ENCODE assay signal across 8 cellular contexts in genomic region chr17:21457051-21458026, GRCh38.
DNase-seq lines count a peak whose midpoint lies in the region; ATAC-seq and TF ChIP-seq lines count a peak whose summit lies in the region.

No MANE protein-coding gene starts in this region.

- H3K27me3 Mint-ChIP-seq in osteocyte (ENCODE audit: unreplicated experiment), result peaks cover 9% of the 10 kb centered on the region

- H3K4me2 ChIP-seq in DND-41 (ENCODE audit: insufficient read depth, low read length) (no peak overlapping the region), GM23248 (ENCODE audit: unreplicated experiment) (no peak overlapping the region)

- DNase-seq in DND-41, result peak; percentile 87
- DNase-seq in GM23248, result peak; percentile 91
- peak; percentile 84 for DNase-seq in SHP77 treated with DMSO at 0.1 percent for 48 hours (lab: John Stamatoyannopoulos, UW)
- DNase-seq in activated gamma-delta T cell (lab: John Stamatoyannopoulos, UW), result peak; percentile 72
- DNase-seq in osteocyte (ENCODE audit: extremely low spot score, unreplicated experiment), result peak; percentile 97
- DNase-seq in tibial artery, result peak; percentile 77 to 91

- H3K79me2 ChIP-seq in DND-41 (ENCODE audit: insufficient read depth, low read length), result no peaks in the 10 kb centered on the region
- no peaks in the 10 kb centered on the region for H3K79me2 ChIP-seq in GM23248 (ENCODE audit: insufficient read depth)

- H3K4me3 Mint-ChIP-seq in osteocyte (ENCODE audit: unreplicated experiment), result no peak overlapping the region

- peaks cover 4% of the 10 kb centered on the region for H3K27me3 ChIP-seq in DND-41 (ENCODE audit: insufficient read depth, low read length, poor library complexity)
- peaks cover 21% of the 10 kb centered on the region for H3K27me3 ChIP-seq in GM23248 (replicated peaks; ENCODE audit: insufficient read depth)
- H3K27me3 ChIP-seq in gastroesophageal sphincter, result peaks cover 11% of the 10 kb centered on the region
- peaks cover 0 to 3% of the 10 kb centered on the region in 2 donors for H3K27me3 ChIP-seq in tibial artery

- no peaks in the 10 kb centered on the region for H3K36me3 Mint-ChIP-seq in osteocyte (ENCODE audit: unreplicated experiment)

- H3K4me1 ChIP-seq in DND-41 (ENCODE audit: insufficient read depth, low read length) (no peaks in the 10 kb centered on the region), GM23248 (ENCODE audit: insufficient read depth) (no peaks in the 10 kb centered on the region; the same call in 1 of the 2 replicates), gastroesophageal sphincter (peaks cover 0 to 24% (median 13%) of the 10 kb centered on the region in 3 donors), tibial artery (peaks cover 0 to 25% (median 16%) of the 10 kb centered on the region in 4 donors)

- H2AFZ ChIP-seq in DND-41 (ENCODE audit: low read depth, low read length) (no peak overlapping the region; the same call in 1 of the 2 replicates), GM23248 (no peak overlapping the region)

- 4 to 5% methylated on average over 29 to 36 of the region's 36 CpGs for WGBS in GM23248 (ENCODE audit: low coverage in 1 of 2, low lambda C conversion rate in 2 of 2, missing lambda C conversion rate in 2 of 2), 2 experiments
- 5 to 6% methylated on average over 6 to 15 of the region's 36 CpGs for WGBS in gastroesophageal sphincter (ENCODE audit: low coverage in 1 of 2), 2 donors

- no peaks in the 10 kb centered on the region for H3K9me3 ChIP-seq in DND-41 (ENCODE audit: insufficient read depth, low read length, severe bottlenecking)
- no peaks in the 10 kb centered on the region for H3K9me3 ChIP-seq in GM23248 (ENCODE audit: low read depth)
- no peaks in the 10 kb centered on the region for H3K9me3 ChIP-seq in gastroesophageal sphincter
- no peaks in the 10 kb centered on the region for H3K9me3 ChIP-seq in tibial artery

- 0 out of 2 replicates have a peak, but pooled peaks cover 5% of the 10 kb centered on the region for H3F3A ChIP-seq in GM23248 (ENCODE audit: insufficient read depth)

- ATAC-seq in DND-41 (ENCODE audit: insufficient read depth, low read depth) (peak; percentile 95), gastroesophageal sphincter (peak; percentile 94)

- H3K36me3 ChIP-seq in DND-41 (ENCODE audit: insufficient read depth, low read length) (no peaks in the 10 kb centered on the region), GM23248 (ENCODE audit: low read depth) (no peaks in the 10 kb centered on the region), gastroesophageal sphincter (no peaks in the 10 kb centered on the region), tibial artery (no peaks in the 10 kb centered on the region)

- no peak for TF ChIP-seq EP300 in gastroesophageal sphincter (IDR thresholded peaks at IDR 0.05)

- no peaks in the 10 kb centered on the region for H3K9me2 ChIP-seq in GM23248 (ENCODE audit: insufficient read depth)

- intact Hi-C loops in tibial artery (cut with DNase I; ENCODE audit: low total_unique reads), result loop anchor here (5.0 to 10.0 kb wide), 2 partner anchors 50 to 173 kb away; partner anchors contain the start of gene MAP2K3

- TF ChIP-seq POLR2A in gastroesophageal sphincter (IDR thresholded peaks at IDR 0.05), result no peak

- peaks cover 46% of the 10 kb centered on the region for H3K4me1 Mint-ChIP-seq in osteocyte (ENCODE audit: unreplicated experiment)

- no peak overlapping the region for H3K4me3 ChIP-seq in DND-41 (ENCODE audit: low read depth in 1 of 2, low read length in 2 of 2)
- no peak overlapping the region for H3K4me3 ChIP-seq in GM23248
- no peak overlapping the region for H3K4me3 ChIP-seq in gastroesophageal sphincter
- H3K4me3 ChIP-seq in tibial artery, result no peak overlapping the region

- peak overlapping the region; percentile 75 for H3K27ac Mint-ChIP-seq in osteocyte (ENCODE audit: unreplicated experiment)

- H3K9ac ChIP-seq in DND-41 (ENCODE audit: low read depth, low read length) (no peak overlapping the region), GM23248 (no peak overlapping the region)

- H3K27ac ChIP-seq in DND-41 (ENCODE audit: low read length), result no peak overlapping the region
- H3K27ac ChIP-seq in GM23248, result no peak overlapping the region
- peak overlapping the region in 3 of 4 donors; percentile 34 to 68 (median 64) for H3K27ac ChIP-seq in gastroesophageal sphincter
- H3K27ac ChIP-seq in tibial artery, result peak overlapping the region in 1 of 2 donors; percentile 13

- H4K20me1 ChIP-seq in DND-41 (ENCODE audit: insufficient read depth, low read length) (no peaks in the 10 kb centered on the region; the same call in 1 of the 2 replicates), GM23248 (ENCODE audit: insufficient read depth) (no peaks in the 10 kb centered on the region)

- TF ChIP-seq CTCF in DND-41 (IDR thresholded peaks at IDR 0.05; ENCODE audit: borderline replicate concordance, extremely low read depth, low read length, poor library complexity, severe bottlenecking) (peak; percentile 77), LNCAP (IDR thresholded peaks at IDR 0.05) (peak; percentile 97), gastroesophageal sphincter (IDR thresholded peaks at IDR 0.05) (peak; percentile 92 to 98 (median 96)), osteocyte (IDR thresholded peaks at IDR 0.05) (peak; percentile 95), tibial artery (IDR thresholded peaks at IDR 0.05) (peak; percentile 84 to 97)

- in situ Hi-C loops in GM23248 (cut with MboI), result loop anchor here (10.0 to 25.0 kb wide), 3 partner anchors 105 to 280 kb away; no protein-coding TSS in a partner anchor

- H3K9me3 Mint-ChIP-seq in osteocyte (ENCODE audit: unreplicated experiment), result no peaks in the 10 kb centered on the region

Comparison
In these comparisons a context has a peak if more than half of its experiments do, and no peak if none do; other contexts are left out.
1. H3K27ac ChIP-seq: peak in gastroesophageal sphincter (3 of 4); none in DND-41 (single experiment) and GM23248 (single experiment).
2. Peak in every context shown above with its lines, with median percentiles within 50 percentile points of each other: DNase-seq and CTCF ChIP-seq.